Comparison of ENCODE assay signal across 17 cellular contexts in genomic region chr4:123121241-123121907, GRCh38.
DNase-seq lines count a peak whose midpoint lies in the region; ATAC-seq and TF ChIP-seq lines count a peak whose summit lies in the region.
"Had no signal": no experiment of that assay in that cellular context is flagged by ENCODE, and none has a peak within 500 bp of the region (broad histone marks: within the 10 kb centered on the region; RNA-seq: fewer than 3 reads in every experiment).

No MANE protein-coding gene starts in this region.

- H3K4me3 ChIP-seq in upper lobe of right lung: no peak overlapping the region
- H3K4me3 ChIP-seq: HAP-1, pancreas, skin epidermis had no signal

- H3K9me3 ChIP-seq in upper lobe of right lung: no peaks in the 10 kb centered on the region
- H3K9me3 ChIP-seq: HAP-1, pancreas had no signal

- no peaks in the 10 kb centered on the region for H3K36me3 ChIP-seq in upper lobe of right lung
- H3K36me3 ChIP-seq: HAP-1, pancreas had no signal

- no peaks in the 10 kb centered on the region for H3K27me3 ChIP-seq in upper lobe of right lung
- H3K27me3 ChIP-seq: pancreas had no signal

- TF ChIP-seq CTCF in upper lobe of right lung (IDR thresholded peaks at IDR 0.05): no peak

- intact Hi-C loops in upper lobe of right lung (cut with DNase I): no loop called here

- H3K4me1 ChIP-seq in upper lobe of right lung: no peaks in the 10 kb centered on the region
- H3K4me1 ChIP-seq: HAP-1 had no signal

- no peak overlapping the region for H3K27ac ChIP-seq in upper lobe of right lung
- H3K27ac ChIP-seq: pancreas, skin epidermis had no signal

- peak; percentile 90 for ATAC-seq in esophagus mucosa
- ATAC-seq in upper lobe of right lung: peak; percentile 46
- ATAC-seq in HG02852 (IDR thresholded peaks at IDR 0.05; ENCODE audit: unreplicated experiment): no peak
- ATAC-seq: activated naive CD8-positive, alpha-beta T cell treated with anti-CD3 and anti-CD28 coated beads, Interleukin-2, amount 50 U/mL, for 24 hours; activated T-cell treated with anti-CD3 and anti-CD28 coated beads, Interleukin-2, amount 50 U/mL, for 4 hours; CD8-positive, alpha-beta T cell; pancreas had no signal

- DNase-seq in NCI-H510A treated with DMSO at 0.1 percent for 48 hours (lab: John Stamatoyannopoulos, UW): peak; percentile 2
- DNase-seq in NCI-H510A (lab: John Stamatoyannopoulos, UW): no peak
- peak; percentile 3 for DNase-seq in RPMI7951 (ENCODE audit: low read depth)
- DNase-seq in upper lobe of right lung: no peak
- no peak for DNase-seq in iPS-NIHi11 (ENCODE audit: low spot score)
- no peak for DNase-seq in AG08395 (ENCODE audit: low spot score)
- DNase-seq: activated CD4-positive, alpha-beta T cell treated with anti-CD3 and anti-CD28 coated beads, Interleukin-2, amount 50 U/mL, for 4 hours; activated naive CD8-positive, alpha-beta T cell treated with anti-CD3 and anti-CD28 coated beads, Interleukin-2, amount 50 U/mL, for 24 hours; activated T-cell treated with anti-CD3 and anti-CD28 coated beads, Interleukin-2, amount 50 U/mL, for 4 hours; CD8-positive, alpha-beta T cell; NCI-H1105; NCI-H2227 treated with DMSO at 0.1 percent for 48 hours; pancreas had no signal

Comparison
In these comparisons a context has a peak if more than half of its experiments do, and no peak if none do; other contexts are left out.
1. DNase-seq: peak in NCI-H510A treated with DMSO at 0.1 percent for 48 hours (single experiment) and RPMI7951 (single experiment); none in NCI-H510A (single experiment), upper lobe of right lung (single experiment), iPS-NIHi11 (single experiment) and AG08395 (single experiment).